In the genomic region with DNA sequence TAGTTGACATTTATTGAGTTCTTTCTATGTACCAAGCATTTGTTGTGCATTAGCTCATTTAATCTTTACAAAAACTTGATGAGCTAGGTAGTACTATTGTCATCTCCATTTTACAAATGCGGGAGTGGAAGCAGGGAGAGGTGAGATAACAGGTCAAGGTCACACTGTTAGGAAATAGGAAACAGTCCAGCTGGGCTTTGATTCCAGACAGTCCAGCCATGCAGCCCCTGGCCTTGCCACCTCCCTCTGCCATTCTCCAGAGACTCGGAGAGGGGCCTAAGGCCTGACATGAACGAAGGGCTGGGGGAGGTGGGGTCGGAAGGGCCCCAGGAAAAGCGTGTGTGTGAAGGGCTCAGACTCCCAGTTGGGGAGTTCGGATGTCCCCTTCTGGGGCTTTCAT, we compare ENCODE assay signal across 22 cellular contexts. TPM values are rescaled to one million over a fixed set of nuclear protein-coding genes. Genes with fewer than 3 reads are reported as not detected.
A peak's percentile ranks its signal among the peaks of the same experiment; 100 is the strongest.
DNase-seq lines count a peak whose midpoint lies in the region; ATAC-seq and TF ChIP-seq lines count a peak whose summit lies in the region.
"Had no signal": no experiment of that assay in that cellular context is flagged by ENCODE, and none has a peak within 500 bp of the region (broad histone marks: within the 10 kb centered on the region; RNA-seq: fewer than 3 reads in every experiment).

No MANE protein-coding gene starts in this region.

- H3K79me2 ChIP-seq in neural cell (replicated peaks; ENCODE audit: insufficient read depth, low read length) = no peaks in the 10 kb centered on the region

- H3K4me1 Mint-ChIP-seq in CD4-positive, alpha-beta T cell (ENCODE audit: low read depth) = peaks cover 69% of the 10 kb centered on the region
- peaks cover 42 to 44% of the 10 kb centered on the region in 2 donors for H3K4me1 Mint-ChIP-seq in effector memory CD8-positive, alpha-beta T cell (ENCODE audit: low read depth in 2 of 2)

- H3F3A ChIP-seq in neural cell (ENCODE audit: insufficient read depth, low read length, poor library complexity, severe bottlenecking) = peaks cover 3% of the 10 kb centered on the region

- H3K36me3 Mint-ChIP-seq in CD4-positive, alpha-beta T cell (ENCODE audit: low read depth) = peaks cover 11% of the 10 kb centered on the region
- H3K36me3 Mint-ChIP-seq in effector memory CD8-positive, alpha-beta T cell (ENCODE audit: insufficient read depth) = peaks cover 3% of the 10 kb centered on the region
- H3K36me3 Mint-ChIP-seq: natural killer cell treated with Interleukin-12 subunit alpha and Interleukin-12 subunit beta and Interleukin-15 and Interleukin-18, amount 100 ng/mL, for 72 hours had no signal

- POLR2A ChIA-PET in CD4-positive, alpha-beta T cell (lab: Charles Lee) = no interaction called here

- no peak for ATAC-seq in CD4-positive, alpha-beta T cell (ENCODE audit: poor library complexity)
- no peak for ATAC-seq in effector memory CD8-positive, alpha-beta T cell (replicated peaks)
- ATAC-seq in HG03469 (IDR thresholded peaks at IDR 0.05; ENCODE audit: unreplicated experiment) = no peak
- ATAC-seq: natural killer cell treated with Interleukin-12 subunit alpha and Interleukin-12 subunit beta and Interleukin-15 and Interleukin-18, amount 100 ng/mL, for 72 hours had no signal

- H3K4me3 Mint-ChIP-seq in CD4-positive, alpha-beta T cell = no peak overlapping the region
- no peak overlapping the region for H3K4me3 Mint-ChIP-seq in effector memory CD8-positive, alpha-beta T cell
- H3K4me3 Mint-ChIP-seq: activated CD4-positive, alpha-beta T cell treated with anti-CD3 and anti-CD28 coated beads, Interleukin-2, amount 10 ng/mL, durations not matched to agents 24 days and 14 days; central memory CD8-positive, alpha-beta T cell; HFFc6; natural killer cell treated with Interleukin-12 subunit alpha and Interleukin-12 subunit beta and Interleukin-15 and Interleukin-18, amount 100 ng/mL, for 72 hours had no signal

- TF ChIP-seq CTCF in CD4-positive, alpha-beta T cell (IDR thresholded peaks at IDR 0.05) = no peak
- TF ChIP-seq CTCF in HL-60 (IDR thresholded peaks at IDR 0.05; ENCODE audit: insufficient read depth, low read length) (no peak), neural cell (IDR thresholded peaks at IDR 0.05; ENCODE audit: poor library complexity, severe bottlenecking) (no peak)

- no peaks in the 10 kb centered on the region for H4K20me1 ChIP-seq in neural cell (ENCODE audit: insufficient read depth)

- H3K4me3 ChIP-seq in HL-60 (replicated peaks; ENCODE audit: insufficient read depth, low read length) (no peak overlapping the region), neural cell (ENCODE audit: low read length) (peak overlapping the region; percentile 54)
- H3K4me3 ChIP-seq: sigmoid colon, tibial artery had no signal

- H2AFZ ChIP-seq in neural cell (ENCODE audit: low read depth, low read length) = no peak overlapping the region

- H3K27me3 ChIP-seq in CD4-positive, alpha-beta T cell (ENCODE audit: control insufficient read depth, insufficient read depth, low read length) = no peaks in the 10 kb centered on the region
- H3K27me3 ChIP-seq in HL-60 (ENCODE audit: insufficient read depth, poor library complexity, severe bottlenecking) (no peaks in the 10 kb centered on the region), neural cell (ENCODE audit: insufficient read depth, low read depth, low read length) (no peaks in the 10 kb centered on the region)
- H3K27me3 ChIP-seq: sigmoid colon, tibial artery had no signal

- H3K4me2 ChIP-seq in neural cell (ENCODE audit: low read length) = no peak overlapping the region

- peak overlapping the region; percentile 3 for H3K27ac ChIP-seq in CD4-positive, alpha-beta T cell (ENCODE audit: low read depth, low read length)
- 0 out of 2 replicates have a peak overlapping the region, but pooled peaks have one; percentile 6 for H3K27ac ChIP-seq in HL-60 (replicated peaks)
- H3K27ac ChIP-seq in neural cell (ENCODE audit: low read length) = peak overlapping the region; percentile 82
- H3K27ac ChIP-seq: sigmoid colon, tibial artery had no signal

- TF ChIP-seq RAD21 in neural cell (conservative IDR thresholded peaks at IDR 0.05) = no peak

- peak overlapping the region; percentile 50 for H3K9ac ChIP-seq in neural cell (ENCODE audit: low read length)

- CTCF ChIA-PET in CD4-positive, alpha-beta T cell (lab: Charles Lee) = no interaction called here

- peak overlapping the region; percentile 62 for H3K27ac Mint-ChIP-seq in CD4-positive, alpha-beta T cell
- peak overlapping the region; percentile 29 to 82 for H3K27ac Mint-ChIP-seq in effector memory CD8-positive, alpha-beta T cell
- H3K27ac Mint-ChIP-seq: activated CD4-positive, alpha-beta T cell treated with anti-CD3 and anti-CD28 coated beads, Interleukin-2, amount 10 ng/mL, durations not matched to agents 24 days and 14 days; HFFc6; natural killer cell treated with Interleukin-12 subunit alpha and Interleukin-12 subunit beta and Interleukin-15 and Interleukin-18, amount 100 ng/mL, for 72 hours had no signal

- H3K27me3 Mint-ChIP-seq in CD4-positive, alpha-beta T cell = no peaks in the 10 kb centered on the region
- no peaks in the 10 kb centered on the region for H3K27me3 Mint-ChIP-seq in effector memory CD8-positive, alpha-beta T cell
- H3K27me3 Mint-ChIP-seq: activated CD4-positive, alpha-beta T cell treated with anti-CD3 and anti-CD28 coated beads, Interleukin-2, amount 10 ng/mL, durations not matched to agents 24 days and 14 days; central memory CD8-positive, alpha-beta T cell; natural killer cell treated with Interleukin-12 subunit alpha and Interleukin-12 subunit beta and Interleukin-15 and Interleukin-18, amount 100 ng/mL, for 72 hours had no signal

- no peaks in the 10 kb centered on the region for H3K9me3 Mint-ChIP-seq in CD4-positive, alpha-beta T cell
- H3K9me3 Mint-ChIP-seq in effector memory CD8-positive, alpha-beta T cell = no peaks in the 10 kb centered on the region
- H3K9me3 Mint-ChIP-seq: activated CD4-positive, alpha-beta T cell treated with anti-CD3 and anti-CD28 coated beads, Interleukin-2, amount 10 ng/mL, durations not matched to agents 24 days and 14 days; central memory CD8-positive, alpha-beta T cell; HFFc6; natural killer cell treated with Interleukin-12 subunit alpha and Interleukin-12 subunit beta and Interleukin-15 and Interleukin-18, amount 100 ng/mL, for 72 hours had no signal

- H3K36me3 ChIP-seq in neural cell (ENCODE audit: insufficient read depth, low read length) = no peaks in the 10 kb centered on the region
- H3K36me3 ChIP-seq: sigmoid colon, tibial artery had no signal

- TF ChIP-seq EP300 in neural cell (conservative IDR thresholded peaks at IDR 0.05; ENCODE audit: poor library complexity, severe bottlenecking) = no peak

- DNase-seq in CD4-positive, alpha-beta T cell = no peak
- no peak for DNase-seq in HL-60 (ENCODE audit: low read depth in 1 of 2, low spot score in 1 of 2)
- no peak for DNase-seq in effector memory CD8-positive, alpha-beta T cell
- DNase-seq in NCI-H1092 treated with DMSO at 0.1 percent for 48 hours (lab: John Stamatoyannopoulos, UW) = no peak
- no peak for DNase-seq in DMS 273 treated with DMSO at 0.1 percent for 48 hours (lab: John Stamatoyannopoulos, UW)
- no peak for DNase-seq in C1 segment of cervical spinal cord (lab: John Stamatoyannopoulos, UW)
- DNase-seq: activated CD4-positive, alpha-beta T cell treated with anti-CD3 and anti-CD28 coated beads, Interleukin-2, amount 10 ng/mL, durations not matched to agents 24 days and 14 days; anterior cingulate cortex; foreskin melanocyte; HFFc6; hippocampal formation; NCI-H1105; NCI-H2081 treated with DMSO at 0.1 percent for 48 hours; NCI-H526; Right ventricle myocardium superior; sigmoid colon; stimulated activated naive CD4-positive, alpha-beta T cell; tibial artery had no signal

- H3K9me2 ChIP-seq in neural cell (ENCODE audit: insufficient read depth, low read length) = no peaks in the 10 kb centered on the region

- intact Hi-C loops in CD4-positive, alpha-beta T cell (cut with DNase I, micrococcal nuclease) = no loop called here

- H3K9me3 ChIP-seq in CD4-positive, alpha-beta T cell (ENCODE audit: control insufficient read depth, low read length) = no peaks in the 10 kb centered on the region
- no peaks in the 10 kb centered on the region for H3K9me3 ChIP-seq in neural cell (ENCODE audit: low read length)
- H3K9me3 ChIP-seq: sigmoid colon, tibial artery had no signal

TF ChIP-seq in neural cell, 6 proteins besides CTCF, POLR2A, EP300 and RAD21:
- TF ChIP-seq TAF1 (IDR thresholded peaks at IDR 0.05; ENCODE audit: low read depth) (no peak), SMC3 (conservative IDR thresholded peaks at IDR 0.05; ENCODE audit: poor library complexity) (no peak), MXI1 (conservative IDR thresholded peaks at IDR 0.05; ENCODE audit: poor library complexity, severe bottlenecking) (no peak), POLR2AphosphoS5 (IDR thresholded peaks at IDR 0.05) (no peak), EZH2 (IDR thresholded peaks at IDR 0.05; ENCODE audit: borderline replicate concordance, insufficient read depth, low read length, poor library complexity, severe bottlenecking) (no peak)
- TF ChIP-seq, protein P1, sequence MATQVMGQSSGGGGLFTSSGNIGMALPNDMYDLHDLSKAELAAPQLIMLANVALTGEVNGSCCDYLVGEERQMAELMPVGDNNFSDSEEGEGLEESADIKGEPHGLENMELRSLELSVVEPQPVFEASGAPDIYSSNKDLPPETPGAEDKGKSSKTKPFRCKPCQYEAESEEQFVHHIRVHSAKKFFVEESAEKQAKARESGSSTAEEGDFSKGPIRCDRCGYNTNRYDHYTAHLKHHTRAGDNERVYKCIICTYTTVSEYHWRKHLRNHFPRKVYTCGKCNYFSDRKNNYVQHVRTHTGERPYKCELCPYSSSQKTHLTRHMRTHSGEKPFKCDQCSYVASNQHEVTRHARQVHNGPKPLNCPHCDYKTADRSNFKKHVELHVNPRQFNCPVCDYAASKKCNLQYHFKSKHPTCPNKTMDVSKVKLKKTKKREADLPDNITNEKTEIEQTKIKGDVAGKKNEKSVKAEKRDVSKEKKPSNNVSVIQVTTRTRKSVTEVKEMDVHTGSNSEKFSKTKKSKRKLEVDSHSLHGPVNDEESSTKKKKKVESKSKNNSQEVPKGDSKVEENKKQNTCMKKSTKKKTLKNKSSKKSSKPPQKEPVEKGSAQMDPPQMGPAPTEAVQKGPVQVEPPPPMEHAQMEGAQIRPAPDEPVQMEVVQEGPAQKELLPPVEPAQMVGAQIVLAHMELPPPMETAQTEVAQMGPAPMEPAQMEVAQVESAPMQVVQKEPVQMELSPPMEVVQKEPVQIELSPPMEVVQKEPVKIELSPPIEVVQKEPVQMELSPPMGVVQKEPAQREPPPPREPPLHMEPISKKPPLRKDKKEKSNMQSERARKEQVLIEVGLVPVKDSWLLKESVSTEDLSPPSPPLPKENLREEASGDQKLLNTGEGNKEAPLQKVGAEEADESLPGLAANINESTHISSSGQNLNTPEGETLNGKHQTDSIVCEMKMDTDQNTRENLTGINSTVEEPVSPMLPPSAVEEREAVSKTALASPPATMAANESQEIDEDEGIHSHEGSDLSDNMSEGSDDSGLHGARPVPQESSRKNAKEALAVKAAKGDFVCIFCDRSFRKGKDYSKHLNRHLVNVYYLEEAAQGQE (IDR thresholded peaks at IDR 0.05; ENCODE audit: borderline replicate concordance) = no peak

RNA-seq across cellular contexts. Expression of a gene that starts 55.6 kb away (rescaled TPM):
- 100 to 1,000 TPM; 162 to 164 TPM for total RNA-seq in CD4-positive, alpha-beta T cell
- polyA plus RNA-seq in neural cell = 1,046 and 1,107 TPM in 2 replicates
- 916 and 1,013 TPM in 2 replicates for polyA minus RNA-seq in neural cell

Comparison
In these comparisons a context has a peak if more than half of its experiments do, and no peak if none do; other contexts are left out.
1. H3K27ac ChIP-seq: peak in every context shown above with its lines; median percentile 82 in neural cell; 6 in HL-60; 3 in CD4-positive, alpha-beta T cell.